In genomic region chr3:474828-475227, GRCh38 we compare ENCODE assay signal across 26 cellular contexts.
"Had no signal": no experiment of that assay in that cellular context is flagged by ENCODE, and none has a peak within 500 bp of the region (broad histone marks: within the 10 kb centered on the region; RNA-seq: fewer than 3 reads in every experiment).

No MANE protein-coding gene starts in this region.

- H3K4me1 ChIP-seq: colonic mucosa, esophagus squamous epithelium, gastrocnemius medialis, heart right ventricle, left lung, lower lobe of right lung had no signal

- H3K27me3 ChIP-seq: colonic mucosa, esophagus squamous epithelium, gastrocnemius medialis, heart right ventricle, left lung had no signal

- H3K4me3 ChIP-seq: colonic mucosa, esophagus squamous epithelium, gastrocnemius medialis, heart right ventricle, left lung, lower lobe of right lung had no signal

- DNase-seq: colonic mucosa; cortex of kidney; effector CD8-positive, alpha-beta T cell; effector memory CD8-positive, alpha-beta T cell; endodermal cell; erythroblast; esophagus squamous epithelium; foreskin fibroblast; foreskin melanocyte; gastrocnemius medialis; glutamatergic neuron; head of caudate nucleus; heart right ventricle; hippocampal formation; left cardiac atrium; left lung; left ventricle myocardium superior; lower lobe of right lung; mesenchymal stem cell; midbrain; naive thymus-derived CD4-positive, alpha-beta T cell had no signal

- H3K27ac ChIP-seq: colonic mucosa, epithelial cell of prostate, esophagus squamous epithelium, gastrocnemius medialis, heart right ventricle, left lung, lower lobe of right lung had no signal

- H3K9me3 ChIP-seq: colonic mucosa, gastrocnemius medialis, lower lobe of right lung had no signal

- H3K36me3 ChIP-seq: colonic mucosa, esophagus squamous epithelium, gastrocnemius medialis, heart right ventricle, left lung, lower lobe of right lung had no signal

- ATAC-seq: effector memory CD8-positive, alpha-beta T cell; esophagus mucosa; gastrocnemius medialis; heart right ventricle; left cardiac atrium; left lung; left ventricle myocardium superior; lower lobe of right lung; naive thymus-derived CD4-positive, alpha-beta T cell had no signal

- FAIRE-seq: endometrium, islet of Langerhans, keratinocyte had no signal
